Comparison of ENCODE assay signal across 11 cellular contexts in genomic region chr17:77466596-77467223, GRCh38.
DNase-seq lines count a peak whose midpoint lies in the region; TF ChIP-seq lines count a peak whose summit lies in the region.
"Had no signal": no experiment of that assay in that cellular context is flagged by ENCODE, and none has a peak within 500 bp of the region (broad histone marks: within the 10 kb centered on the region; RNA-seq: fewer than 3 reads in every experiment).

No MANE protein-coding gene starts in this region.

- H3K4me1 Mint-ChIP-seq in activated naive CD4-positive, alpha-beta T cell treated with anti-CD3 and anti-CD28 coated beads, Interleukin-2, amount 50 U/mL, for 24 hours, result peaks cover 82% of the 10 kb centered on the region

- H3K27ac ChIP-seq in cingulate gyrus (ENCODE audit: low read depth, low read length) (peak overlapping the region; percentile 29), muscle layer of duodenum (ENCODE audit: low read length) (peak overlapping the region; percentile 39), urinary bladder (ENCODE audit: low read depth) (peak overlapping the region; percentile 42)
- H3K27ac ChIP-seq: C4-2B, foreskin keratinocyte had no signal

- DNase-seq in activated naive CD4-positive, alpha-beta T cell treated with Interleukin-2 at 50 U/mL for 16 hours, result no peak
- DNase-seq in H4 (ENCODE audit: low spot score), result no peak
- DNase-seq in AML-193 (lab: John Stamatoyannopoulos, UW), result no peak
- no peak for DNase-seq in GM13977 (ENCODE audit: low spot score)
- DNase-seq: foreskin keratinocyte, NCI-H524 had no signal

- no peak for TF ChIP-seq CTCF in GM13977 (IDR thresholded peaks at IDR 0.05; ENCODE audit: extremely low read depth, insufficient read depth, missing control alignments)

- H3K4me3 ChIP-seq in muscle layer of duodenum (ENCODE audit: low read depth in 1 of 2, low read length in 2 of 2) (no peak overlapping the region), urinary bladder (ENCODE audit: low read depth, low read length) (no peak overlapping the region)

- peak overlapping the region; percentile 99 for H3K27ac Mint-ChIP-seq in activated naive CD4-positive, alpha-beta T cell treated with anti-CD3 and anti-CD28 coated beads, Interleukin-2, amount 50 U/mL, for 24 hours

- H3K27me3 Mint-ChIP-seq in activated naive CD4-positive, alpha-beta T cell treated with anti-CD3 and anti-CD28 coated beads, Interleukin-2, amount 50 U/mL, for 24 hours, result no peaks in the 10 kb centered on the region

- H3K36me3 Mint-ChIP-seq in activated naive CD4-positive, alpha-beta T cell treated with anti-CD3 and anti-CD28 coated beads, Interleukin-2, amount 50 U/mL, for 24 hours, result peaks cover 21% of the 10 kb centered on the region

- 65% methylated on average over 24 of the region's 24 CpGs for WGBS in urinary bladder

- H3K9me3 ChIP-seq in muscle layer of duodenum (ENCODE audit: control insufficient read depth in 1 of 2, low read length in 2 of 2), result no peaks in the 10 kb centered on the region

- H3K4me3 Mint-ChIP-seq in activated naive CD4-positive, alpha-beta T cell treated with anti-CD3 and anti-CD28 coated beads, Interleukin-2, amount 50 U/mL, for 24 hours, result peak overlapping the region; percentile 70

- H3K4me1 ChIP-seq in muscle layer of duodenum (ENCODE audit: control insufficient read depth in 1 of 2, insufficient read depth in 2 of 2, low read length in 2 of 2) (peaks cover 24 to 47% of the 10 kb centered on the region in 2 donors), urinary bladder (ENCODE audit: insufficient read depth) (peaks cover 3% of the 10 kb centered on the region)

- H3K36me3 ChIP-seq in muscle layer of duodenum (ENCODE audit: control insufficient read depth in 1 of 2, insufficient read depth in 2 of 2, low read length in 2 of 2) (no peaks in the 10 kb centered on the region), urinary bladder (ENCODE audit: insufficient read depth) (no peaks in the 10 kb centered on the region)

- H3K9me3 Mint-ChIP-seq in activated naive CD4-positive, alpha-beta T cell treated with anti-CD3 and anti-CD28 coated beads, Interleukin-2, amount 50 U/mL, for 24 hours, result no peaks in the 10 kb centered on the region

- no peaks in the 10 kb centered on the region for H3K27me3 ChIP-seq in muscle layer of duodenum (ENCODE audit: low read depth, low read length)
- H3K27me3 ChIP-seq: foreskin keratinocyte had no signal

- in situ Hi-C loops in GM13977 (cut with MboI; ENCODE audit: low pct_unique_long_range_greater_than_20kb, low sequenced_read_pairs, unreplicated experiment), result no loop called here
